In the genomic region with DNA sequence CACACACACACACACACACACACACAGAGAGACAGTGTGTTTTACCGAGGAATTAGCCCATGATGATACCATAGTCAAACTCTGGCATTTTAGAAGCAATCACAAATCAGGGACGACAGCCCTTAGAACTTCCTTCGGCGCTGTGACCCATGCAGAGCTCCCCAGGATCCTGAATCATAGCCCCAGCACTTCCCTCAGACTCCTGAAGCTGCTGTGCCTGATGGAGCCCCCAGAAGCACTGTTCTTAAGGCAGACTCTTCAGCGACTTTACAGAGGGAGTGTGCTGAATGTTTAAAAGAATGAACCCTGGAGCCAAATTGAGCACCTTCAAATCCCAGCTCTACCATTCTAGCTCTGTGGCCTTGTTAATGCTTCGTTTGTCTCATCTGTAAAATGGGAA, we compare ENCODE assay signal across 28 cellular contexts.
"Had no signal": no experiment of that assay in that cellular context is flagged by ENCODE, and none has a peak within 500 bp of the region (broad histone marks: within the 10 kb centered on the region; RNA-seq: fewer than 3 reads in every experiment).

No MANE protein-coding gene starts in this region.

- H3K27me3 Mint-ChIP-seq: activated naive CD8-positive, alpha-beta T cell; activated T-cell treated with anti-CD3 and anti-CD28 coated beads, Interleukin-2, amount 50 U/mL, for 24 hours had no signal

- ATAC-seq: activated CD8-positive, alpha-beta memory T cell treated with anti-CD3 and anti-CD28 coated beads, Interleukin-2, amount 10 ng/mL, durations not matched to agents 7 days and 5 days; SK-N-SH treated with all-trans-retinoic acid at 6 μM for 48 hours had no signal

- H3K9me3 ChIP-seq: Peyer's patch, SJSA1 had no signal

- DNase-seq: activated CD4-positive, alpha-beta T cell treated with anti-CD3 and anti-CD28 coated beads for 48 hours; activated CD4-positive, alpha-beta T cell treated with anti-CD3 and anti-CD28 coated beads, Interleukin-2, amount 50 U/mL, for 4 hours; activated CD4-positive, CD25-positive, alpha-beta regulatory T cell treated with anti-CD3 and anti-CD28 coated beads, Interleukin-2, amount 50 U/mL, for 72 hours; activated CD8-positive, alpha-beta memory T cell treated with anti-CD3 and anti-CD28 coated beads, Interleukin-2, amount 10 ng/mL, durations not matched to agents 7 days and 5 days; activated effector memory CD4-positive, alpha-beta T cell treated with Interleukin-2 at 50 U/mL for 16 hours; activated naive CD4-positive, alpha-beta T cell treated with Interleukin-2 at 50 U/mL for 16 hours; activated T-cell treated with anti-CD3 and anti-CD28 coated beads, Interleukin-2, amount 50 U/mL, for 24 hours; amygdala; brain microvascular endothelial cell; MG63; MV-4-11; NCI-H1092 treated with DMSO at 0.1 percent for 48 hours; NCI-H1417 treated with DMSO at 0.1 percent for 48 hours; NCI-H1694; NCI-H2029; NCI-H2107; NCI-H2171 treated with DMSO at 0.1 percent for 48 hours; NCI-H226; NCI-H82; Peyer's patch; Right ventricle myocardium superior; SW 1271 had no signal

- H3K36me3 Mint-ChIP-seq: activated CD8-positive, alpha-beta memory T cell treated with anti-CD3 and anti-CD28 coated beads, Interleukin-2, amount 10 ng/mL, durations not matched to agents 7 days and 5 days; activated naive CD8-positive, alpha-beta T cell had no signal

- H3K4me3 Mint-ChIP-seq: activated CD8-positive, alpha-beta memory T cell treated with anti-CD3 and anti-CD28 coated beads, Interleukin-2, amount 10 ng/mL, durations not matched to agents 7 days and 5 days; activated naive CD8-positive, alpha-beta T cell; activated T-cell treated with anti-CD3 and anti-CD28 coated beads, Interleukin-2, amount 50 U/mL, for 24 hours; activated T-helper 1 cell treated with anti-CD3 and anti-CD28 coated beads, Interleukin-12 subunit alpha, Interleukin-12 subunit beta, Interleukin-2, Interleukin-4 antibody, amounts not matched to agents 30 ng/mL and 10 ng/mL and 1 ng/mL, durations not matched to agents 14 hours and 24 hours and 36 hours had no signal

- H3K27ac ChIP-seq: brain microvascular endothelial cell, cardiac muscle cell, Peyer's patch, RWPE1, SJSA1 had no signal

- H3K9me3 Mint-ChIP-seq: activated T-cell treated with anti-CD3 and anti-CD28 coated beads, Interleukin-2, amount 50 U/mL, for 24 hours; activated T-helper 1 cell treated with anti-CD3 and anti-CD28 coated beads, Interleukin-12 subunit alpha, Interleukin-12 subunit beta, Interleukin-2, Interleukin-4 antibody, amounts not matched to agents 30 ng/mL and 10 ng/mL and 1 ng/mL, durations not matched to agents 14 hours and 24 hours and 36 hours had no signal

- H3K4me1 ChIP-seq: Peyer's patch had no signal

- H3K27me3 ChIP-seq: brain microvascular endothelial cell, cardiac muscle cell, MG63, Peyer's patch, SJSA1 had no signal

- H3K36me3 ChIP-seq: brain microvascular endothelial cell, cardiac muscle cell, MG63, Peyer's patch, SJSA1 had no signal

- H3K27ac Mint-ChIP-seq: activated CD8-positive, alpha-beta memory T cell treated with anti-CD3 and anti-CD28 coated beads, Interleukin-2, amount 10 ng/mL, durations not matched to agents 7 days and 5 days; activated naive CD8-positive, alpha-beta T cell; activated T-cell treated with anti-CD3 and anti-CD28 coated beads, Interleukin-2, amount 50 U/mL, for 24 hours; activated T-helper 1 cell treated with anti-CD3 and anti-CD28 coated beads, Interleukin-12 subunit alpha, Interleukin-12 subunit beta, Interleukin-2, Interleukin-4 antibody, amounts not matched to agents 30 ng/mL and 10 ng/mL and 1 ng/mL, durations not matched to agents 14 hours and 24 hours and 36 hours had no signal

- H3K4me3 ChIP-seq: cardiac muscle cell, MG63, Peyer's patch, SJSA1 had no signal
